Comparison of ENCODE assay signal across 8 cellular contexts in the genomic region with DNA sequence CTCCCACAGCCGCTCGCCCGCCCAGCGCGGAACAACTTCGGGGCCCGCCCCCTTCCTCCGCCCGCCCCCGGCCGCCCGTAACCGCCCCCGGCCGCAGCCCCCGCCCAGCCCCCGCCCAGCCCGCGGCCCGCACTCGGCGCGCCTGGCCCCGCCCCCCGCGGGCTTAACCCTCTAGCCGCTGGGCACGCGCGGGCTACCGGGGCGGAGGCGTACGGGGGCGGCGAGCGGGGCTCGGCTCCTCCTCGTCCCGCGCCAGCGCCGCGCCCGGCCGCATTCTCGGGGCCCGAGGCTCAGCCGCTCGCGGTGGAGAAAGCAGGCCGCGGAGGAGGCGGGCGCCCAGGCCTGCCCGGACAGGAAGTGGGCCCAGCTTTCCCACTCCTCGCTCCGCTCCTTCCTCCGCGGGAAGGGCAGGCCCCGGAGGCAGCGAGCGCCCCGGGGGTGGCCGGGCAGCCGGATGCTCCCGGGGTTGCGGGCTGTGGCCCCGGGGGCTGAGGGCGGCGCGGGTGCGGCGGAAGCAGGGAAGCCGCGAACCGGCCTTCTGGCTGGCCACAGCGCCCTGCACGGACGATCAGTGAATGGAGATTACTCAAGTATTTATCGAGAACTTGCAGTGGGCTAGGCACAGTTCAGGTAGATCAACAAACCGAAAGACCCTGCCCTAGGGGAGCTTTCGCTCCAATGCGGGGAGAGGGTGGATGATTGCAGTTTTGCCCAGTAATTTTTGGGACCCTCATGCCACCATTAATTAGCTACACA. TPM values are rescaled to one million over a fixed set of nuclear protein-coding genes. Genes with fewer than 3 reads are reported as not detected.
DNase-seq lines count a peak whose midpoint lies in the region; ATAC-seq and TF ChIP-seq lines count a peak whose summit lies in the region.

A gene with protein sequence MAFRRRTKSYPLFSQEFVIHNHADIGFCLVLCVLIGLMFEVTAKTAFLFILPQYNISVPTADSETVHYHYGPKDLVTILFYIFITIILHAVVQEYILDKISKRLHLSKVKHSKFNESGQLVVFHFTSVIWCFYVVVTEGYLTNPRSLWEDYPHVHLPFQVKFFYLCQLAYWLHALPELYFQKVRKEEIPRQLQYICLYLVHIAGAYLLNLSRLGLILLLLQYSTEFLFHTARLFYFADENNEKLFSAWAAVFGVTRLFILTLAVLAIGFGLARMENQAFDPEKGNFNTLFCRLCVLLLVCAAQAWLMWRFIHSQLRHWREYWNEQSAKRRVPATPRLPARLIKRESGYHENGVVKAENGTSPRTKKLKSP (minus strand): TSS at position 39 of the 756 bp plus-strand sequence. CDS start 145 bp downstream, outside the sequence.

- H4K20me1 ChIP-seq in MM.1S (ENCODE audit: insufficient read depth, low read length) = 0 out of 2 replicates have a peak, but pooled peaks cover 3% of the 10 kb centered on the region

- H3K4me3 Mint-ChIP-seq in T-helper 17 cell = peak within 1 kb of the TSS; percentile 95

- H3K27ac ChIP-seq in MM.1S (ENCODE audit: low read length) = peak within 1 kb of the TSS; percentile 90
- H3K27ac ChIP-seq in angular gyrus (ENCODE audit: low read depth, low read length) = peak within 1 kb of the TSS; percentile 85
- H3K27ac ChIP-seq in right cardiac atrium (ENCODE audit: low read length) = peak within 1 kb of the TSS; percentile 93
- H3K27ac ChIP-seq in vagina = peak within 1 kb of the TSS; percentile 89

- peak within 1 kb of the TSS; percentile 97 for H3K4me2 ChIP-seq in MM.1S (ENCODE audit: low read depth, low read length)

- H3K4me1 ChIP-seq in HAP-1 = peaks cover 32% of the 10 kb centered on the region
- peaks cover 12% of the 10 kb centered on the region for H3K4me1 ChIP-seq in MM.1S (ENCODE audit: low read length)
- H3K4me1 ChIP-seq in right cardiac atrium (ENCODE audit: control insufficient read depth, insufficient read depth, low read length) = peaks cover 23% of the 10 kb centered on the region
- H3K4me1 ChIP-seq in vagina = peaks cover 42% of the 10 kb centered on the region

- H3K4me3 ChIP-seq in HAP-1 (peak within 1 kb of the TSS; percentile 48), MM.1S (ENCODE audit: low read length) (peak within 1 kb of the TSS; percentile 88), right cardiac atrium (ENCODE audit: low read length) (peak within 1 kb of the TSS; percentile 83), vagina (peak within 1 kb of the TSS; percentile 74 to 77)

- peaks cover 29% of the 10 kb centered on the region for H3K4me1 Mint-ChIP-seq in T-helper 17 cell

- ATAC-seq in T-helper 17 cell (peak; percentile 82), right cardiac atrium (peak; percentile 89 to 91)

- TF ChIP-seq CTCF in GM10248 (IDR thresholded peaks at IDR 0.05; ENCODE audit: control extremely low read depth, extremely low read depth, low read depth, missing control alignments) = no peak
- TF ChIP-seq CTCF in MM.1S (IDR thresholded peaks at IDR 0.05; ENCODE audit: low read length) = 0 out of 2 replicates have a peak, but pooled peaks have one; percentile 14
- peak in 1 of 3 experiments; percentile 8 for TF ChIP-seq CTCF in vagina (IDR thresholded peaks at IDR 0.05)

- DNase-seq in GM10248 (ENCODE audit: extremely low spot score) (peak; percentile 84), HAP-1 (ENCODE audit: low spot score in 2 of 2) (peak; percentile 78 to 90), MM.1S (peak; percentile 87), T-helper 17 cell (peak; percentile 73 to 91 (median 81)), right cardiac atrium (peak; percentile 90 to 97 (median 95)), renal cortical epithelial cell (ENCODE audit: low read depth) (no peak), vagina (ENCODE audit: extremely low spot score in 2 of 2) (no peak)

- intact Hi-C loops in right cardiac atrium (cut with DNase I) = loop anchor here in 3 of 4 donors (5.0 to 10.0 kb wide), 3 partner anchors 72 to 152 kb away; partner anchors contain the start of gene EFHC1 (in 1 of the 3)
- intact Hi-C loops in vagina (cut with DNase I) = loop anchor here (2.0 to 5.0 kb wide), 2 partner anchors 65 to 156 kb away; partner anchors contain the start of gene EFHC1

- peaks cover 46% of the 10 kb centered on the region for H3K79me2 ChIP-seq in MM.1S (ENCODE audit: low read length)

- POLR2A ChIA-PET in GM10248 (lab: Yijun Ruan, JAX) = no interaction called here

- H3K9me3 ChIP-seq in HAP-1 = no peaks in the 10 kb centered on the region
- no peaks in the 10 kb centered on the region for H3K9me3 ChIP-seq in MM.1S (replicated peaks; ENCODE audit: insufficient read depth, low read length)
- no peaks in the 10 kb centered on the region for H3K9me3 ChIP-seq in T-helper 17 cell (ENCODE audit: control insufficient read depth, low read length, poor library complexity, severe bottlenecking)
- no peaks in the 10 kb centered on the region for H3K9me3 ChIP-seq in right cardiac atrium (ENCODE audit: control insufficient read depth, low read length)
- no peaks in the 10 kb centered on the region for H3K9me3 ChIP-seq in vagina

- H3K36me3 ChIP-seq in HAP-1 (replicated peaks) (no peaks in the 10 kb centered on the region), MM.1S (replicated peaks; ENCODE audit: insufficient read depth, low read length) (no peaks in the 10 kb centered on the region), vagina (no peaks in the 10 kb centered on the region)

- CTCF ChIA-PET in GM10248 (lab: Yijun Ruan, JAX) = interaction anchor here (0.6 to 4.6 kb wide), 20 partner anchors 8 to 489 kb away, joined by 3 to 23 read pairs (median 5); no protein-coding TSS in a partner anchor

- TF ChIP-seq POLR2A in vagina (IDR thresholded peaks at IDR 0.05) = peak in 1 of 2 donors; percentile 26

- H3K27me3 ChIP-seq in HAP-1 (ENCODE audit: low read depth) = no peaks in the 10 kb centered on the region
- no peaks in the 10 kb centered on the region for H3K27me3 ChIP-seq in MM.1S (replicated peaks; ENCODE audit: insufficient read depth, low read length)
- no peaks in the 10 kb centered on the region for H3K27me3 ChIP-seq in right cardiac atrium (ENCODE audit: control insufficient read depth, insufficient read depth)
- H3K27me3 ChIP-seq in vagina = no peaks in the 10 kb centered on the region

- WGBS in right cardiac atrium = under 1% methylated on average over 84 of the region's 84 CpGs

- H3K36me3 Mint-ChIP-seq in T-helper 17 cell (ENCODE audit: low read depth) = peaks cover 3% of the 10 kb centered on the region

- peak within 1 kb of the TSS; percentile 95 for H3K9ac ChIP-seq in MM.1S (ENCODE audit: low read length)

- peak within 1 kb of the TSS; percentile 44; the same call in 1 of the 2 replicates for H2AFZ ChIP-seq in MM.1S (ENCODE audit: low read length)

- H3K27ac Mint-ChIP-seq in T-helper 17 cell = peak within 1 kb of the TSS; percentile 91

- no peaks in the 10 kb centered on the region for H3K27me3 Mint-ChIP-seq in T-helper 17 cell

- no peaks in the 10 kb centered on the region for H3K9me2 ChIP-seq in MM.1S (replicated peaks; ENCODE audit: insufficient read depth, low read length)

- in situ Hi-C loops in HAP-1 (cut with MboI; ENCODE audit: low sequenced_read_pairs) = loop anchor here (5.0 kb wide), 1 partner anchor 155 kb away; the partner anchor contains the start of gene EFHC1

- peaks cover 44% of the 10 kb centered on the region for H3F3A ChIP-seq in MM.1S (ENCODE audit: insufficient read depth, low read length)

RNA-seq across cellular contexts. Expression of the gene that starts here (rescaled TPM):
- total RNA-seq in T-helper 17 cell = 1 to 10 TPM; 8.6 to 8.9 TPM
- 10 to 100 TPM; 14.5 to 18.2 (median 15.2) TPM for total RNA-seq in right cardiac atrium
- 7.1 TPM for polyA plus RNA-seq in right cardiac atrium
- 11.5 and 47.0 TPM in 2 replicates for total RNA-seq in renal cortical epithelial cell
- total RNA-seq in vagina = 11.0 TPM

Comparison
In these comparisons a context has a peak if more than half of its experiments do, and no peak if none do; other contexts are left out.
1. DNase-seq: peak in GM10248 (single experiment), HAP-1 (2 of 2), MM.1S (single experiment), T-helper 17 cell (3 of 3) and right cardiac atrium (3 of 3); none in renal cortical epithelial cell (single experiment) and vagina (0 of 2).
2. Peak in every context shown above with its lines, with median percentiles within 50 percentile points of each other: H3K4me3 ChIP-seq and H3K27ac ChIP-seq.